1 cellular context compared by ENCODE assay signal in the genomic region with DNA sequence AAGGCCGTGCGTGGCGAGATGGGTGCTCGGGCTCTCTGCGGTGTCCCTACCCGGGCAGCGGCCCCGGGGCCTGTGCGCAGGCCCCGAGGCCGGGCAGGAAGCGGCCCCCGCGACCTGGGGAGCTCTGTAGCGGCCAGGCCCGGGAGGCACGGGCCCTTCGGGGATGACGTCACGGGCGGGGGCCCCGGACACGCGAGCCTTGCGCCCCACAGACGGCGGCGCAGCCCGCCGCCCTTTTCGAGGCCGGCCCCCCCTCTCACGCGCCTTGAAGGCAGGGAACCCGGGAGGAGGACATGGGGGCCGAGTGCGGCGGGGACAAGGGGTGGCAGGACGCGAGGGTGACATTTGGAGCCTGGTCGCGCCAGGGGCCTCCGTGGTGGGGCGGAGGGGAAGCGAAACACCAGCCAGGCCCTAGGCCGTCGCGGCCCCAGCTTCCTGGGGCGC.
A peak's percentile ranks its signal among the peaks of the same experiment; 100 is the strongest.
TF ChIP-seq lines count a peak whose summit lies in the region.

No MANE protein-coding gene starts in this region.

TF ChIP-seq in GM12878, 131 proteins besides CTCF, POLR2A, EP300 and RAD21 (continued from another document and continues in another):
- TF ChIP-seq, protein P1, sequence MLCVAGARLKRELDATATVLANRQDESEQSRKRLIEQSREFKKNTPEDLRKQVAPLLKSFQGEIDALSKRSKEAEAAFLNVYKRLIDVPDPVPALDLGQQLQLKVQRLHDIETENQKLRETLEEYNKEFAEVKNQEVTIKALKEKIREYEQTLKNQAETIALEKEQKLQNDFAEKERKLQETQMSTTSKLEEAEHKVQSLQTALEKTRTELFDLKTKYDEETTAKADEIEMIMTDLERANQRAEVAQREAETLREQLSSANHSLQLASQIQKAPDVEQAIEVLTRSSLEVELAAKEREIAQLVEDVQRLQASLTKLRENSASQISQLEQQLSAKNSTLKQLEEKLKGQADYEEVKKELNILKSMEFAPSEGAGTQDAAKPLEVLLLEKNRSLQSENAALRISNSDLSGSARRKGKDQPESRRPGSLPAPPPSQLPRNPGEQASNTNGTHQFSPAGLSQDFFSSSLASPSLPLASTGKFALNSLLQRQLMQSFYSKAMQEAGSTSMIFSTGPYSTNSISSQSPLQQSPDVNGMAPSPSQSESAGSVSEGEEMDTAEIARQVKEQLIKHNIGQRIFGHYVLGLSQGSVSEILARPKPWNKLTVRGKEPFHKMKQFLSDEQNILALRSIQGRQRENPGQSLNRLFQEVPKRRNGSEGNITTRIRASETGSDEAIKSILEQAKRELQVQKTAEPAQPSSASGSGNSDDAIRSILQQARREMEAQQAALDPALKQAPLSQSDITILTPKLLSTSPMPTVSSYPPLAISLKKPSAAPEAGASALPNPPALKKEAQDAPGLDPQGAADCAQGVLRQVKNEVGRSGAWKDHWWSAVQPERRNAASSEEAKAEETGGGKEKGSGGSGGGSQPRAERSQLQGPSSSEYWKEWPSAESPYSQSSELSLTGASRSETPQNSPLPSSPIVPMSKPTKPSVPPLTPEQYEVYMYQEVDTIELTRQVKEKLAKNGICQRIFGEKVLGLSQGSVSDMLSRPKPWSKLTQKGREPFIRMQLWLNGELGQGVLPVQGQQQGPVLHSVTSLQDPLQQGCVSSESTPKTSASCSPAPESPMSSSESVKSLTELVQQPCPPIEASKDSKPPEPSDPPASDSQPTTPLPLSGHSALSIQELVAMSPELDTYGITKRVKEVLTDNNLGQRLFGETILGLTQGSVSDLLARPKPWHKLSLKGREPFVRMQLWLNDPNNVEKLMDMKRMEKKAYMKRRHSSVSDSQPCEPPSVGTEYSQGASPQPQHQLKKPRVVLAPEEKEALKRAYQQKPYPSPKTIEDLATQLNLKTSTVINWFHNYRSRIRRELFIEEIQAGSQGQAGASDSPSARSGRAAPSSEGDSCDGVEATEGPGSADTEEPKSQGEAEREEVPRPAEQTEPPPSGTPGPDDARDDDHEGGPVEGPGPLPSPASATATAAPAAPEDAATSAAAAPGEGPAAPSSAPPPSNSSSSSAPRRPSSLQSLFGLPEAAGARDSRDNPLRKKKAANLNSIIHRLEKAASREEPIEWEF (IDR thresholded peaks at IDR 0.05; ENCODE audit: insufficient replicate concordance, low read depth, low read length) = no peak
- TF ChIP-seq KLF5 (IDR thresholded peaks at IDR 0.05; ENCODE audit: partially characterized antibody) (peak; percentile 33), ZBTB11 (CRISPR knock-in tag; IDR thresholded peaks at IDR 0.05) (no peak), TCF3 (IDR thresholded peaks at IDR 0.05; ENCODE audit: borderline replicate concordance, insufficient read depth, low read depth, low read length) (no peak), PML (IDR thresholded peaks at IDR 0.05; ENCODE audit: low read length) (no peak; the same call in 1 of the 2 replicates), SREBF2 (IDR thresholded peaks at IDR 0.05; ENCODE audit: low read length) (no peak), BCL3 (IDR thresholded peaks at IDR 0.05; ENCODE audit: borderline replicate concordance, insufficient read depth, low read depth, low read length, poor library complexity, severe bottlenecking) (no peak), BRCA1 (IDR thresholded peaks at IDR 0.05; ENCODE audit: low read depth, low read length) (0 out of 2 replicates have a peak, but pooled peaks have one; percentile 23), E4F1 (IDR thresholded peaks at IDR 0.05; ENCODE audit: borderline replicate concordance, partially characterized antibody) (no peak), ESRRA (IDR thresholded peaks at IDR 0.05; ENCODE audit: low read length) (no peak), ETV6 (conservative IDR thresholded peaks at IDR 0.05 in 1 of 2, IDR thresholded peaks at IDR 0.05 in 1 of 2; ENCODE audit: borderline replicate concordance in 1 of 2, low read depth in 1 of 2) (no peak), DPF2 (IDR thresholded peaks at IDR 0.05) (peak; percentile 84), RB1 (IDR thresholded peaks at IDR 0.05; ENCODE audit: borderline replicate concordance) (no peak), SMAD5 (IDR thresholded peaks at IDR 0.05; ENCODE audit: low read depth) (no peak), TARDBP (IDR thresholded peaks at IDR 0.05; ENCODE audit: borderline replicate concordance) (no peak), EGR1 (IDR thresholded peaks at IDR 0.05; ENCODE audit: borderline replicate concordance in 1 of 2, low read depth in 2 of 2, low read length in 2 of 2) (no peak; a peak in 1 of 3 replicates), STAT1 (conservative IDR thresholded peaks at IDR 0.05) (no peak), NFIC (IDR thresholded peaks at IDR 0.05; ENCODE audit: low read depth, low read length) (no peak), MXI1 (IDR thresholded peaks at IDR 0.05; ENCODE audit: low read depth, low read length) (peak; percentile 47; the same call in 1 of the 2 replicates), MYC (IDR thresholded peaks at IDR 0.05; ENCODE audit: insufficient read depth, insufficient read length, insufficient replicate concordance, low read length, severe bottlenecking) (no peak), CHD4 (IDR thresholded peaks at IDR 0.05) (no peak), CBX3 (IDR thresholded peaks at IDR 0.05; ENCODE audit: borderline replicate concordance, low read depth) (no peak), KDM1A (IDR thresholded peaks at IDR 0.05; ENCODE audit: borderline replicate concordance) (no peak), SP1 (IDR thresholded peaks at IDR 0.05; ENCODE audit: low read depth, low read length) (no peak), ATF3 (IDR thresholded peaks at IDR 0.05; ENCODE audit: borderline replicate concordance, extremely low read depth, low read depth, low read length) (no peak), ZNF24 (IDR thresholded peaks at IDR 0.05) (no peak), JUND (IDR thresholded peaks at IDR 0.05; ENCODE audit: low read depth, low read length) (0 out of 2 replicates have a peak, but pooled peaks have one; percentile 40), TCF12 (IDR thresholded peaks at IDR 0.05; ENCODE audit: low read depth, low read length) (no peak), RUNX3 (IDR thresholded peaks at IDR 0.05; ENCODE audit: low read length) (peak; percentile 20; the same call in 1 of the 2 replicates), MLLT1 (IDR thresholded peaks at IDR 0.05) (no peak), EZH2 (IDR thresholded peaks at IDR 0.05; ENCODE audit: borderline replicate concordance, control insufficient read depth, low read depth, low read length) (no peak), EED (IDR thresholded peaks at IDR 0.05; ENCODE audit: low read depth) (no peak), NFYA (IDR thresholded peaks at IDR 0.05; ENCODE audit: borderline replicate concordance, low read depth, low read length) (no peak), SIN3A (IDR thresholded peaks at IDR 0.05; ENCODE audit: low read depth, low read length) (no peak; the same call in 1 of the 2 replicates), BHLHE40 (IDR thresholded peaks at IDR 0.05; ENCODE audit: borderline replicate concordance in 1 of 2, low read depth in 2 of 2, low read length in 1 of 2) (peak; percentile 87 to 94; a peak in 3 of 4 replicates), GABPA (IDR thresholded peaks at IDR 0.05; ENCODE audit: low read depth) (no peak)
- TF ChIP-seq, protein P2, sequence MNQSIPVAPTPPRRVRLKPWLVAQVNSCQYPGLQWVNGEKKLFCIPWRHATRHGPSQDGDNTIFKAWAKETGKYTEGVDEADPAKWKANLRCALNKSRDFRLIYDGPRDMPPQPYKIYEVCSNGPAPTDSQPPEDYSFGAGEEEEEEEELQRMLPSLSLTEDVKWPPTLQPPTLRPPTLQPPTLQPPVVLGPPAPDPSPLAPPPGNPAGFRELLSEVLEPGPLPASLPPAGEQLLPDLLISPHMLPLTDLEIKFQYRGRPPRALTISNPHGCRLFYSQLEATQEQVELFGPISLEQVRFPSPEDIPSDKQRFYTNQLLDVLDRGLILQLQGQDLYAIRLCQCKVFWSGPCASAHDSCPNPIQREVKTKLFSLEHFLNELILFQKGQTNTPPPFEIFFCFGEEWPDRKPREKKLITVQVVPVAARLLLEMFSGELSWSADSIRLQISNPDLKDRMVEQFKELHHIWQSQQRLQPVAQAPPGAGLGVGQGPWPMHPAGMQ (IDR thresholded peaks at IDR 0.05; ENCODE audit: borderline replicate concordance) = no peak
- TF ChIP-seq, protein P3, sequence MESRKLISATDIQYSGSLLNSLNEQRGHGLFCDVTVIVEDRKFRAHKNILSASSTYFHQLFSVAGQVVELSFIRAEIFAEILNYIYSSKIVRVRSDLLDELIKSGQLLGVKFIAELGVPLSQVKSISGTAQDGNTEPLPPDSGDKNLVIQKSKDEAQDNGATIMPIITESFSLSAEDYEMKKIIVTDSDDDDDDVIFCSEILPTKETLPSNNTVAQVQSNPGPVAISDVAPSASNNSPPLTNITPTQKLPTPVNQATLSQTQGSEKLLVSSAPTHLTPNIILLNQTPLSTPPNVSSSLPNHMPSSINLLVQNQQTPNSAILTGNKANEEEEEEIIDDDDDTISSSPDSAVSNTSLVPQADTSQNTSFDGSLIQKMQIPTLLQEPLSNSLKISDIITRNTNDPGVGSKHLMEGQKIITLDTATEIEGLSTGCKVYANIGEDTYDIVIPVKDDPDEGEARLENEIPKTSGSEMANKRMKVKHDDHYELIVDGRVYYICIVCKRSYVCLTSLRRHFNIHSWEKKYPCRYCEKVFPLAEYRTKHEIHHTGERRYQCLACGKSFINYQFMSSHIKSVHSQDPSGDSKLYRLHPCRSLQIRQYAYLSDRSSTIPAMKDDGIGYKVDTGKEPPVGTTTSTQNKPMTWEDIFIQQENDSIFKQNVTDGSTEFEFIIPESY (IDR thresholded peaks at IDR 0.05) = no peak
- TF ChIP-seq, protein P4, sequence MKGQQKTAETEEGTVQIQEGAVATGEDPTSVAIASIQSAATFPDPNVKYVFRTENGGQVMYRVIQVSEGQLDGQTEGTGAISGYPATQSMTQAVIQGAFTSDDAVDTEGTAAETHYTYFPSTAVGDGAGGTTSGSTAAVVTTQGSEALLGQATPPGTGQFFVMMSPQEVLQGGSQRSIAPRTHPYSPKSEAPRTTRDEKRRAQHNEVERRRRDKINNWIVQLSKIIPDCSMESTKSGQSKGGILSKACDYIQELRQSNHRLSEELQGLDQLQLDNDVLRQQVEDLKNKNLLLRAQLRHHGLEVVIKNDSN (IDR thresholded peaks at IDR 0.05; ENCODE audit: borderline replicate concordance, extremely low read length, insufficient read depth, low read depth, low read length) = no peak
